ENCODE assay signal across 21 cellular contexts in genomic region chr9:15889555-15889954, GRCh38.
A peak's percentile ranks its signal among the peaks of the same experiment; 100 is the strongest.
DNase-seq lines count a peak whose midpoint lies in the region; TF ChIP-seq lines count a peak whose summit lies in the region.
"Had no signal": no experiment of that assay in that cellular context is flagged by ENCODE, and none has a peak within 500 bp of the region (broad histone marks: within the 10 kb centered on the region; RNA-seq: fewer than 3 reads in every experiment).

No MANE protein-coding gene starts in this region.

- no peak overlapping the region for H3K27ac ChIP-seq in SK-N-MC
- no peak overlapping the region for H3K27ac ChIP-seq in fibroblast of lung (ENCODE audit: insufficient read depth, low read length)
- H3K27ac ChIP-seq in osteoblast (ENCODE audit: low read depth, low read length): peak overlapping the region; percentile 37
- H3K27ac ChIP-seq: dorsolateral prefrontal cortex, left lung, prostate gland, thyroid gland had no signal

- H3K79me2 ChIP-seq in fibroblast of lung (ENCODE audit: control insufficient read depth, insufficient read depth, low read length): no peaks in the 10 kb centered on the region
- no peaks in the 10 kb centered on the region for H3K79me2 ChIP-seq in osteoblast (ENCODE audit: insufficient read depth, low read length)

- H2AFZ ChIP-seq in fibroblast of lung (ENCODE audit: low read length): no peak overlapping the region
- peak overlapping the region; percentile 45 for H2AFZ ChIP-seq in osteoblast (ENCODE audit: low read length)

- POLR2A ChIA-PET in GM10248 (lab: Yijun Ruan, JAX): no interaction called here

- TF ChIP-seq CTCF in fibroblast of lung (conservative IDR thresholded peaks at IDR 0.05 in 1 of 2, IDR thresholded peaks at IDR 0.05 in 1 of 2; ENCODE audit: low read depth in 1 of 2, low read length in 2 of 2) (no peak), osteoblast (IDR thresholded peaks at IDR 0.05; ENCODE audit: extremely low read depth, low read depth, low read length) (no peak), GM10248 (IDR thresholded peaks at IDR 0.05; ENCODE audit: control extremely low read depth, extremely low read depth, low read depth, missing control alignments) (no peak)

- H3K27me3 ChIP-seq in fibroblast of lung (ENCODE audit: control insufficient read depth, insufficient read depth, low read length) (no peaks in the 10 kb centered on the region), osteoblast (ENCODE audit: insufficient read depth, low read length) (no peaks in the 10 kb centered on the region)
- H3K27me3 ChIP-seq: dorsolateral prefrontal cortex, left lung, thyroid gland had no signal

- CTCF ChIA-PET in GM10248 (lab: Yijun Ruan, JAX): no interaction called here

- no peaks in the 10 kb centered on the region for H3K4me1 ChIP-seq in fibroblast of lung (ENCODE audit: control insufficient read depth, extremely low read depth, insufficient read depth, low read length)
- peaks cover 7% of the 10 kb centered on the region for H3K4me1 ChIP-seq in osteoblast (ENCODE audit: insufficient read depth, low read length)
- H3K4me1 ChIP-seq: left lung, prostate gland, thyroid gland had no signal

- H3K4me2 ChIP-seq in fibroblast of lung (ENCODE audit: extremely low read depth, insufficient read depth, low read length) (no peak overlapping the region), osteoblast (ENCODE audit: insufficient read depth, low read length) (no peak overlapping the region)

- DNase-seq in EL: peak; percentile 39
- no peak for DNase-seq in SK-N-MC (ENCODE audit: low read depth, low spot score)
- DNase-seq in fibroblast of lung (ENCODE audit: low read depth in 2 of 2): peak; percentile 12 to 87
- DNase-seq in osteoblast (ENCODE audit: insufficient read length, low spot score, missing footprints): peak; percentile 72
- DNase-seq in NCI-H69 (lab: John Stamatoyannopoulos, UW): no peak
- DNase-seq in NCI-H748 (lab: John Stamatoyannopoulos, UW; ENCODE audit: unreplicated experiment): no peak
- no peak for DNase-seq in erythroblast (lab: John Stamatoyannopoulos, UW)
- no peak for DNase-seq in GM10248 (ENCODE audit: extremely low spot score)
- DNase-seq: activated CD4-positive, alpha-beta T cell treated with anti-CD3 and anti-CD28 coated beads for 4 hours; activated naive CD8-positive, alpha-beta T cell treated with anti-CD3 and anti-CD28 coated beads for 36 hours; DMS79; dorsolateral prefrontal cortex; glutamatergic neuron; left lung; NCI-H2171 treated with DMSO at 0.1 percent for 48 hours; NCI-H526 treated with DMSO at 0.1 percent for 48 hours; small intestine; stimulated activated CD4-positive, alpha-beta T cell treated with anti-CD3 and anti-CD28 coated beads, Interleukin-2, amount 100 ng/mL, for 48 hours; stimulated activated naive CD8-positive, alpha-beta T cell treated with anti-CD3 and anti-CD28 coated beads, Interleukin-15, Interleukin-2, amounts not matched to agents 100 U/mL and 50 U/mL, for 24 hours; thyroid gland had no signal

- H3K9ac ChIP-seq in SK-N-MC (ENCODE audit: insufficient read length): no peak overlapping the region
- H3K9ac ChIP-seq in fibroblast of lung (ENCODE audit: insufficient read depth, low read length): no peak overlapping the region

- H3K9me3 ChIP-seq in SK-N-MC (ENCODE audit: low read depth, low read length) (peaks cover 74% of the 10 kb centered on the region), fibroblast of lung (ENCODE audit: control insufficient read depth, insufficient read depth, low read depth, low read length) (no peaks in the 10 kb centered on the region), osteoblast (ENCODE audit: low read depth, low read length) (no peaks in the 10 kb centered on the region)
- H3K9me3 ChIP-seq: prostate gland, thyroid gland had no signal

- H3K36me3 ChIP-seq in SK-N-MC (ENCODE audit: insufficient read depth, low read length) (peaks cover 100% of the 10 kb centered on the region), fibroblast of lung (ENCODE audit: control insufficient read depth, insufficient read depth, low read length) (no peaks in the 10 kb centered on the region), osteoblast (ENCODE audit: insufficient read depth, low read length) (no peaks in the 10 kb centered on the region)
- H3K36me3 ChIP-seq: left lung, prostate gland, thyroid gland had no signal

- peak overlapping the region; percentile 23; the same call in 1 of the 2 replicates for H3K4me3 ChIP-seq in SK-N-MC
- H3K4me3 ChIP-seq in fibroblast of lung (replicated peaks in 1 of 4; ENCODE audit: control extremely low read depth in 1 of 4, insufficient read depth in 1 of 4, low read depth in 3 of 4, low read length in 4 of 4): no peak overlapping the region
- H3K4me3 ChIP-seq in osteoblast (ENCODE audit: insufficient read depth, low read length): no peak overlapping the region
- H3K4me3 ChIP-seq: dorsolateral prefrontal cortex, left lung, prostate gland, thyroid gland had no signal

- no peaks in the 10 kb centered on the region for H4K20me1 ChIP-seq in fibroblast of lung (ENCODE audit: control insufficient read depth, extremely low read depth, insufficient read depth, low read length)
- H4K20me1 ChIP-seq in osteoblast (ENCODE audit: insufficient read depth, low read length): no peaks in the 10 kb centered on the region

- TF ChIP-seq POLR2A in erythroblast (IDR thresholded peaks at IDR 0.05; ENCODE audit: low read length): no peak

Comparison
In these comparisons a context has a peak if more than half of its experiments do, and no peak if none do; other contexts are left out.
1. DNase-seq: peak in EL (single experiment), fibroblast of lung (2 of 2) and osteoblast (single experiment); none in SK-N-MC (single experiment), NCI-H69 (single experiment), NCI-H748 (single experiment), erythroblast (0 of 2) and GM10248 (single experiment).